ENCODE assay signal across 10 cellular contexts in genomic region chr6:90194371-90194841, GRCh38.
DNase-seq lines count a peak whose midpoint lies in the region; FAIRE-seq and TF ChIP-seq lines count a peak whose summit lies in the region.
"Had no signal": no experiment of that assay in that cellular context is flagged by ENCODE, and none has a peak within 500 bp of the region (broad histone marks: within the 10 kb centered on the region; RNA-seq: fewer than 3 reads in every experiment).

No MANE protein-coding gene starts in this region.

- no peaks in the 10 kb centered on the region for H3K79me2 ChIP-seq in mesendoderm (ENCODE audit: control insufficient read depth, insufficient read depth, low read length)

- FAIRE-seq in kidney (lab: Jason Lieb, UNC), result no peak

- peak; percentile 71 for DNase-seq in AG04450 (ENCODE audit: low read depth, low spot score)
- peak; percentile 24 for DNase-seq in GM04504 (ENCODE audit: low read depth)
- peak in 5 of 7 donors; percentile 16 to 64 (median 44) for DNase-seq in adrenal gland
- peak; percentile 82 for DNase-seq in mesenchymal stem cell
- no peak for DNase-seq in mesendoderm
- DNase-seq in A673 (ENCODE audit: low spot score), result no peak
- no peak for DNase-seq in kidney
- no peak for DNase-seq in nephron progenitor cell
- DNase-seq: NCI-H1436 treated with DMSO at 0.1 percent for 48 hours, Right ventricle myocardium superior had no signal

- H3K4me1 Mint-ChIP-seq in nephron progenitor cell, result peaks cover 26% of the 10 kb centered on the region

- no peaks in the 10 kb centered on the region for H3K27me3 ChIP-seq in AG04450 (ENCODE audit: control insufficient read depth, insufficient read depth, low read length)
- no peaks in the 10 kb centered on the region for H3K27me3 ChIP-seq in adrenal gland
- no peaks in the 10 kb centered on the region for H3K27me3 ChIP-seq in mesenchymal stem cell (ENCODE audit: control insufficient read depth in 1 of 2, insufficient read depth in 1 of 2, low read length in 2 of 2)
- no peaks in the 10 kb centered on the region for H3K27me3 ChIP-seq in mesendoderm (ENCODE audit: insufficient read depth, low read length, poor library complexity)
- H3K27me3 ChIP-seq in A673 (replicated peaks; ENCODE audit: insufficient read depth, low read depth, low read length, poor library complexity), result no peaks in the 10 kb centered on the region

- H3K27ac Mint-ChIP-seq in nephron progenitor cell, result no peak overlapping the region

- CTCF ChIA-PET in AG04450 (lab: Charles Lee), result interaction anchor here (0.6 to 1.0 kb wide), 2 partner anchors 135 to 254 kb away, joined by 3 to 7 read pairs; no protein-coding TSS in a partner anchor
- CTCF ChIA-PET in A673 (lab: Charles Lee), result no interaction called here

- peak overlapping the region; percentile 25 to 56 for H3K18ac ChIP-seq in mesenchymal stem cell (ENCODE audit: low read depth in 1 of 2, low read length in 2 of 2)
- no peak overlapping the region for H3K18ac ChIP-seq in mesendoderm (ENCODE audit: low read length)

- H2BK5ac ChIP-seq in mesenchymal stem cell (ENCODE audit: low read depth, low read length, poor library complexity, severe bottlenecking) (no peak overlapping the region), mesendoderm (ENCODE audit: low read length) (no peak overlapping the region)

- H3K36me3 ChIP-seq in adrenal gland (replicated peaks in 1 of 2) (no peaks in the 10 kb centered on the region), mesenchymal stem cell (ENCODE audit: control insufficient read depth in 1 of 2, insufficient read depth in 2 of 2, low read depth in 1 of 2, low read length in 2 of 2) (no peaks in the 10 kb centered on the region), mesendoderm (ENCODE audit: control insufficient read depth, insufficient read depth, low read length) (no peaks in the 10 kb centered on the region), A673 (ENCODE audit: insufficient read depth, low read length, poor library complexity, severe bottlenecking) (no peaks in the 10 kb centered on the region), kidney (ENCODE audit: control insufficient read depth in 1 of 2, insufficient read depth in 2 of 2, low read length in 2 of 2) (no peaks in the 10 kb centered on the region)

- H2AFZ ChIP-seq in mesenchymal stem cell (ENCODE audit: low read depth, low read length), result no peak overlapping the region

- BruUV-seq in A673 (replicated peaks; lab: Mats Ljungman, UMichigan), result no TSS peak

- peaks cover 0 to 7% of the 10 kb centered on the region in 2 donors for H3K4me1 ChIP-seq in adrenal gland (replicated peaks in 1 of 2)
- H3K4me1 ChIP-seq in mesenchymal stem cell (ENCODE audit: control insufficient read depth, insufficient read depth, low read depth, low read length), result peaks cover 4% of the 10 kb centered on the region
- peaks cover 4% of the 10 kb centered on the region for H3K4me1 ChIP-seq in mesendoderm (ENCODE audit: control insufficient read depth, low read depth, low read length)
- no peaks in the 10 kb centered on the region for H3K4me1 ChIP-seq in A673 (ENCODE audit: insufficient read depth, low read length, poor library complexity, severe bottlenecking)
- no peaks in the 10 kb centered on the region for H3K4me1 ChIP-seq in kidney (ENCODE audit: control insufficient read depth in 1 of 2, insufficient read depth in 1 of 2, low read depth in 1 of 2, low read length in 2 of 2)

- TF ChIP-seq POLR2A in adrenal gland (IDR thresholded peaks at IDR 0.05), result no peak

- no peak overlapping the region for H4K91ac ChIP-seq in mesenchymal stem cell (ENCODE audit: low read length)

- no peak overlapping the region for H2AK5ac ChIP-seq in mesenchymal stem cell (ENCODE audit: low read length, severe bottlenecking)
- H2AK5ac ChIP-seq in mesendoderm (ENCODE audit: low read length), result no peak overlapping the region

- H3K4me2 ChIP-seq in mesenchymal stem cell (ENCODE audit: low read length, poor library complexity, severe bottlenecking), result no peak overlapping the region
- no peak overlapping the region for H3K4me2 ChIP-seq in mesendoderm (ENCODE audit: low read length)

- H3K4me3 Mint-ChIP-seq in nephron progenitor cell, result no peak overlapping the region

- no peak overlapping the region for H2BK15ac ChIP-seq in mesenchymal stem cell (ENCODE audit: low read depth, poor library complexity, severe bottlenecking)
- H2BK15ac ChIP-seq in mesendoderm (replicated peaks; ENCODE audit: low read depth), result no peak overlapping the region

- H4K5ac ChIP-seq in mesendoderm (ENCODE audit: low read length), result no peak overlapping the region

- no peak overlapping the region for H4K8ac ChIP-seq in mesenchymal stem cell (ENCODE audit: low read length)
- no peak overlapping the region for H4K8ac ChIP-seq in mesendoderm (ENCODE audit: low read depth, low read length)

- H3K36me3 Mint-ChIP-seq in nephron progenitor cell (ENCODE audit: low read depth), result peaks cover 42% of the 10 kb centered on the region

- H2BK12ac ChIP-seq in mesenchymal stem cell (ENCODE audit: low read length in 2 of 2), result peak overlapping the region in 1 of 2 experiments; percentile 72

- no peak overlapping the region for H3K14ac ChIP-seq in mesenchymal stem cell (ENCODE audit: low read length in 2 of 2)

- POLR2A ChIA-PET in AG04450 (lab: Yijun Ruan, JAX), result interaction anchor here (0.6 to 1.6 kb wide), 5 partner anchors 10 to 96 kb away, joined by 3 to 24 read pairs (median 4); no protein-coding TSS in a partner anchor
- POLR2A ChIA-PET in A673 (lab: Charles Lee; ENCODE audit: low non-redundant PET), result no interaction called here

- H2BK120ac ChIP-seq in mesenchymal stem cell (ENCODE audit: low read depth, low read length) (no peak overlapping the region), mesendoderm (ENCODE audit: low read depth, low read length) (no peak overlapping the region)

- H3K4ac ChIP-seq in mesenchymal stem cell (ENCODE audit: low read depth in 1 of 2, low read length in 2 of 2) (peak overlapping the region in 1 of 2 experiments; percentile 50), mesendoderm (ENCODE audit: low read depth, low read length) (no peak overlapping the region)

- H3K9me3 ChIP-seq in AG04450 (ENCODE audit: control insufficient read depth, insufficient read depth, low read length) (peaks cover 5% of the 10 kb centered on the region; the same call in 1 of the 2 replicates), adrenal gland (replicated peaks in 1 of 3) (no peaks in the 10 kb centered on the region), mesenchymal stem cell (ENCODE audit: control insufficient read depth, low read length) (no peaks in the 10 kb centered on the region), A673 (ENCODE audit: low read depth, low read length, poor library complexity, severe bottlenecking) (no peaks in the 10 kb centered on the region), kidney (ENCODE audit: control insufficient read depth in 1 of 2, low read length in 2 of 2) (peaks cover 0 to 4% of the 10 kb centered on the region in 2 donors)

- peak overlapping the region; percentile 30 for H3K9ac ChIP-seq in mesenchymal stem cell (ENCODE audit: low read length)
- no peak overlapping the region for H3K9ac ChIP-seq in mesendoderm (ENCODE audit: low read length)
- H3K9ac ChIP-seq in kidney (ENCODE audit: low read length in 2 of 2), result no peak overlapping the region

- no peak overlapping the region for H3K56ac ChIP-seq in mesendoderm (ENCODE audit: low read length)

- peaks cover 39% of the 10 kb centered on the region for H3K9me3 Mint-ChIP-seq in nephron progenitor cell

- H3K23ac ChIP-seq in mesenchymal stem cell (ENCODE audit: low read length in 2 of 2) (no peak overlapping the region), mesendoderm (ENCODE audit: low read length) (no peak overlapping the region)

- no peaks in the 10 kb centered on the region for H3K27me3 Mint-ChIP-seq in nephron progenitor cell (ENCODE audit: low read depth, poor library complexity)

- H3K79me1 ChIP-seq in mesenchymal stem cell (replicated peaks; ENCODE audit: low read length, poor library complexity, severe bottlenecking), result no peaks in the 10 kb centered on the region
- H3K79me1 ChIP-seq in mesendoderm (ENCODE audit: low read length), result no peaks in the 10 kb centered on the region

- peak overlapping the region; percentile 90 for H3K27ac ChIP-seq in AG04450 (ENCODE audit: low read depth, low read length)
- peak overlapping the region in 1 of 5 donors; percentile 38 for H3K27ac ChIP-seq in adrenal gland
- H3K27ac ChIP-seq in mesenchymal stem cell (ENCODE audit: low read length, poor library complexity, severe bottlenecking), result no peak overlapping the region
- H3K27ac ChIP-seq in mesendoderm (ENCODE audit: low read depth, low read length), result no peak overlapping the region
- H3K27ac ChIP-seq in A673 (ENCODE audit: low read depth, low read length, poor library complexity, severe bottlenecking), result no peak overlapping the region
- no peak overlapping the region for H3K27ac ChIP-seq in kidney (ENCODE audit: low read depth in 2 of 2, low read length in 2 of 2)

- intact Hi-C loops in adrenal gland (cut with DNase I) (no loop called here), A673 (cut with micrococcal nuclease; ENCODE audit: unreplicated experiment) (no loop called here), kidney (cut with DNase I) (no loop called here)

- WGBS in adrenal gland, 4 donors, result 39 to 48% (median 43%) methylated on average over 4 of the region's 4 CpGs
- 17% methylated on average over 4 of the region's 4 CpGs for WGBS in mesenchymal stem cell
- WGBS in mesendoderm (ENCODE audit: extremely low coverage, insufficient coverage, low lambda C conversion rate), result no CpG with 5 or more reads among the region's 4 CpGs

- TF ChIP-seq CTCF in AG04450 (IDR thresholded peaks at IDR 0.05; ENCODE audit: low read depth, low read length) (no peak), adrenal gland (IDR thresholded peaks at IDR 0.05) (no peak), A673 (conservative IDR thresholded peaks at IDR 0.05; ENCODE audit: low read depth, low read length) (no peak), kidney (IDR thresholded peaks at IDR 0.05; ENCODE audit: borderline replicate concordance, extremely low read depth, insufficient read depth) (no peak), nephron progenitor cell (IDR thresholded peaks at IDR 0.05) (no peak)

- H3K4me3 ChIP-seq in AG04450 (ENCODE audit: low read depth, low read length) (peak overlapping the region; percentile 34; the same call in 1 of the 2 replicates), adrenal gland (no peak overlapping the region), mesenchymal stem cell (ENCODE audit: insufficient read depth in 1 of 2, low read depth in 1 of 2, low read length in 2 of 2) (peak overlapping the region in 1 of 2 experiments; percentile 34), mesendoderm (ENCODE audit: low read length) (no peak overlapping the region), A673 (ENCODE audit: low read depth, low read length, poor library complexity, severe bottlenecking) (no peak overlapping the region), kidney (ENCODE audit: low read length in 2 of 2) (no peak overlapping the region)

Comparison
In these comparisons a context has a peak if more than half of its experiments do, and no peak if none do; other contexts are left out.
1. DNase-seq: peak in AG04450 (single experiment), GM04504 (single experiment), adrenal gland (5 of 7) and mesenchymal stem cell (single experiment); none in mesendoderm (single experiment), A673 (single experiment), kidney (single experiment) and nephron progenitor cell (single experiment).